Comparison of ENCODE assay signal across 18 cellular contexts in the genomic region with DNA sequence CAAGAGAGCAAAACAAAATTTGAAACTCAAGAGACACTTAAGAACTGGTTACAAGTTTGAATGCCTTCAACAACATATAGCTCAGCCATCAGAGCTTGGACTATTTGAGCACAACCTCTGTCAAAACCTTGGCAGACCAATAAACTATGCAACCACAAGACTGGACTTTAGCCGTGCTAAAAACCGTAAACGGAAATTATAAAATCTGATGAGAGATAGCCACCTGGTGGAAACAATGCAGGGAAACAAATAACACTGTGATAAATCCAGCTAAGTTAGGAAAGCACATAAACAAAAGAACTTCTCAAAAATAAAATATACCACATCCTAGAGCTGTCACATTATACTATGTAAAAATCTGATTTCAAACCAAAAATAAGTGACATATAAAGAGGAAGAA.
DNase-seq lines count a peak whose midpoint lies in the region; FAIRE-seq and TF ChIP-seq lines count a peak whose summit lies in the region.
"Had no signal": no experiment of that assay in that cellular context is flagged by ENCODE, and none has a peak within 500 bp of the region (broad histone marks: within the 10 kb centered on the region; RNA-seq: fewer than 3 reads in every experiment).

No MANE protein-coding gene starts in this region.

- 0 out of 2 replicates have a peak, but pooled peaks cover 4% of the 10 kb centered on the region for H3K36me3 Mint-ChIP-seq in HFFc6 (ENCODE audit: low read depth)
- H3K36me3 Mint-ChIP-seq: natural killer cell had no signal

- peak; percentile 39 for FAIRE-seq in endometrium (lab: Jason Lieb, UNC)
- FAIRE-seq in urothelium cell line (lab: Jason Lieb, UNC), result no peak

- 0 out of 2 replicates have a peak, but pooled peaks have one; percentile 9 for TF ChIP-seq CTCF in HFFc6 (IDR thresholded peaks at IDR 0.05)

- H3K4me1 Mint-ChIP-seq in HFFc6 (ENCODE audit: low read depth), result no peaks in the 10 kb centered on the region
- H3K4me1 Mint-ChIP-seq: natural killer cell had no signal

- peaks cover 42% of the 10 kb centered on the region for H3K9me3 Mint-ChIP-seq in HFFc6

- no peak overlapping the region for H3K4me3 Mint-ChIP-seq in HFFc6
- H3K4me3 Mint-ChIP-seq: natural killer cell had no signal

- H3K27ac Mint-ChIP-seq in HFFc6, result no peak overlapping the region
- H3K27ac Mint-ChIP-seq: natural killer cell had no signal

- H3K27me3 Mint-ChIP-seq in HFFc6 (ENCODE audit: insufficient read depth), result no peaks in the 10 kb centered on the region; the same call in 1 of the 2 replicates

- no peak for DNase-seq in HFFc6
- DNase-seq in OCI-M1 (lab: John Stamatoyannopoulos, UW), result peak; percentile 60
- peak; percentile 32 for DNase-seq in urothelium cell line (ENCODE audit: low spot score)
- DNase-seq in activated CD4-positive, alpha-beta T cell treated with anti-CD3 and anti-CD28 coated beads, Interleukin-2, amount 50 U/mL, for 1 hour, result no peak
- DNase-seq in D341Med (ENCODE audit: low spot score), result no peak
- DNase-seq in dermis blood vessel endothelial cell, result no peak
- DNase-seq: activated CD4-positive, alpha-beta T cell treated with anti-CD3 and anti-CD28 coated beads for 4 hours; activated gamma-delta T cell treated with Interleukin-2 at 50 U/mL for 16 hours; anterior cingulate cortex; hippocampal formation; kidney glomerular epithelial cell; mesendoderm; natural killer cell; NCI-H146; stimulated activated CD4-positive, alpha-beta T cell treated with anti-CD3 and anti-CD28 coated beads, Interleukin-4, amount 100 ng/mL, for 4 hours; substantia nigra; T1000 had no signal

Comparison
In these comparisons a context has a peak if more than half of its experiments do, and no peak if none do; other contexts are left out.
1. DNase-seq: peak in OCI-M1 (single experiment) and urothelium cell line (single experiment); none in HFFc6 (single experiment), activated CD4-positive, alpha-beta T cell treated with anti-CD3 and anti-CD28 coated beads, Interleukin-2, amount 50 U/mL, for 1 hour (single experiment), D341Med (single experiment) and dermis blood vessel endothelial cell (single experiment).